Comparison of ENCODE assay signal across 17 cellular contexts in the genomic region with DNA sequence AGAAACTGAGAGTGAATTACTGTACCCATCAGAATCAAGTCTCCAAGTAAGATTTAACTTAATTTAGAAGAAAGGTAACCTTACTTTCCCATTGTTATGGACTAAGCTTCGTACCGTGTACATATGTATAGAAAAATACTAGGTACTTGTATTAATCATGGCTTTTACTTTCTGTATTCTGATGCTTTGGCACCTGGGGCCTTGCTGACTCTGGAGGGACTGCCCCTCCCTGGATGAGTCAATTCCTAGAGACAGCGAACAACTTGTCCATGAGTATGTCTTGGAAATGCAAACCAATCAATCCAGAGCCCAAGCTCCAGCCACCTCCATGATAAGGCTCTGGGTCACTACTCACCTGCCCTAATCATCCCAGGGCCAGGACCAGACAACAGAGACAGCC. TPM values are rescaled to one million over a fixed set of nuclear protein-coding genes. Genes with fewer than 3 reads are reported as not detected.
DNase-seq lines count a peak whose midpoint lies in the region; ATAC-seq and TF ChIP-seq lines count a peak whose summit lies in the region.
"Had no signal": no experiment of that assay in that cellular context is flagged by ENCODE, and none has a peak within 500 bp of the region (broad histone marks: within the 10 kb centered on the region; RNA-seq: fewer than 3 reads in every experiment).

No MANE protein-coding gene starts in this region.

- H3K9me3 ChIP-seq in heart left ventricle, result no peaks in the 10 kb centered on the region
- H3K9me3 ChIP-seq: lower lobe of right lung, tibial artery had no signal

- peak; percentile 62 for ATAC-seq in HG03565 (IDR thresholded peaks at IDR 0.05; ENCODE audit: unreplicated experiment)
- ATAC-seq in stimulated activated memory B cell treated with anti-CD40 and anti-IgM and Interleukin-4, amounts not matched to agents 10 μg/mL and 1 μg/mL and 100 μg/mL, for 72 hours, result peak; percentile 51
- ATAC-seq in heart left ventricle, result no peak
- ATAC-seq in GM18519 (IDR thresholded peaks at IDR 0.05; ENCODE audit: low FRiP score, unreplicated experiment), result no peak
- ATAC-seq: lower lobe of right lung; naive thymus-derived CD8-positive, alpha-beta T cell had no signal

- WGBS in heart left ventricle, 4 donors, result 92 to 95% (median 93%) methylated on average over 3 of the region's 3 CpGs

- H3K4me1 Mint-ChIP-seq in stimulated activated memory B cell treated with anti-CD40 and anti-IgM and Interleukin-4, amounts not matched to agents 10 μg/mL and 1 μg/mL and 100 μg/mL, for 72 hours, result peaks cover 26% of the 10 kb centered on the region

- TF ChIP-seq POLR2A in heart left ventricle (IDR thresholded peaks at IDR 0.05), result no peak

- peak; percentile 19 for DNase-seq in activated T-cell treated with anti-CD3 and anti-CD28 coated beads for 24 hours (ENCODE audit: low read depth)
- no peak for DNase-seq in activated T-cell treated with anti-CD3 and anti-CD28 coated beads for 4 hours
- peak; percentile 72 for DNase-seq in epithelial cell of prostate (ENCODE audit: low read depth, low spot score)
- no peak for DNase-seq in heart left ventricle
- DNase-seq in T1000 (lab: John Stamatoyannopoulos, UW), result no peak
- DNase-seq: activated CD8-positive, alpha-beta memory T cell treated with anti-CD3 and anti-CD28 coated beads for 24 hours; caudate nucleus; effector CD4-positive, alpha-beta T cell; lower lobe of right lung; naive thymus-derived CD8-positive, alpha-beta T cell; T-helper 9 cell; tibial artery had no signal

- H3K27me3 Mint-ChIP-seq in stimulated activated memory B cell treated with anti-CD40 and anti-IgM and Interleukin-4, amounts not matched to agents 10 μg/mL and 1 μg/mL and 100 μg/mL, for 72 hours, result no peaks in the 10 kb centered on the region

- no peak for TF ChIP-seq CTCF in heart left ventricle (IDR thresholded peaks at IDR 0.05)

- H3K4me1 ChIP-seq in heart left ventricle, result peaks cover 0 to 29% (median 15%) of the 10 kb centered on the region in 12 donors

- no peaks in the 10 kb centered on the region for H3K27me3 ChIP-seq in heart left ventricle
- H3K27me3 ChIP-seq: tibial artery had no signal

- H3K4me3 Mint-ChIP-seq in stimulated activated memory B cell treated with anti-CD40 and anti-IgM and Interleukin-4, amounts not matched to agents 10 μg/mL and 1 μg/mL and 100 μg/mL, for 72 hours, result no peak overlapping the region
- H3K4me3 Mint-ChIP-seq: naive thymus-derived CD8-positive, alpha-beta T cell had no signal

- H3K27ac ChIP-seq in epithelial cell of prostate (no peak overlapping the region), heart left ventricle (no peak overlapping the region)
- H3K27ac ChIP-seq: lower lobe of right lung, tibial artery had no signal

- intact Hi-C loops in heart left ventricle (cut with DNase I), result loop anchor here in 2 of 10 donors (2.0 to 10.0 kb wide), 2 partner anchors 47 to 51 kb away; partner anchors contain the start of gene DGKG (in 1 of the 2)

- H3K36me3 ChIP-seq in heart left ventricle, result no peaks in the 10 kb centered on the region
- H3K36me3 ChIP-seq: lower lobe of right lung, tibial artery had no signal

- peaks cover 3% of the 10 kb centered on the region for H3K9me3 Mint-ChIP-seq in stimulated activated memory B cell treated with anti-CD40 and anti-IgM and Interleukin-4, amounts not matched to agents 10 μg/mL and 1 μg/mL and 100 μg/mL, for 72 hours
- H3K9me3 Mint-ChIP-seq: naive thymus-derived CD8-positive, alpha-beta T cell had no signal

- no peak overlapping the region for H3K27ac Mint-ChIP-seq in stimulated activated memory B cell treated with anti-CD40 and anti-IgM and Interleukin-4, amounts not matched to agents 10 μg/mL and 1 μg/mL and 100 μg/mL, for 72 hours
- H3K27ac Mint-ChIP-seq: naive thymus-derived CD8-positive, alpha-beta T cell; progenitor cell of endocrine pancreas had no signal

- no peak overlapping the region for H3K4me3 ChIP-seq in heart left ventricle
- H3K4me3 ChIP-seq: lower lobe of right lung, smooth muscle cell, tibial artery had no signal

- no peaks in the 10 kb centered on the region for H3K36me3 Mint-ChIP-seq in stimulated activated memory B cell treated with anti-CD40 and anti-IgM and Interleukin-4, amounts not matched to agents 10 μg/mL and 1 μg/mL and 100 μg/mL, for 72 hours
- H3K36me3 Mint-ChIP-seq: naive thymus-derived CD8-positive, alpha-beta T cell had no signal

RNA-seq across cellular contexts. Expression of gene DGKG, which starts 50.0 kb away (rescaled TPM):
- total RNA-seq in heart left ventricle, result 10 to 100 TPM; 21.6 to 59.3 (median 35.9) TPM
- 10 to 100 TPM in 1 of 2 donors, 1 to 10 TPM in 1; 9.0 to 18.4 TPM for polyA plus RNA-seq in heart left ventricle
- total RNA-seq: smooth muscle cell had no signal
- polyA plus RNA-seq: naive thymus-derived CD8-positive, alpha-beta T cell had no signal

Comparison
In these comparisons a context has a peak if more than half of its experiments do, and no peak if none do; other contexts are left out.
1. DNase-seq: peak in activated T-cell treated with anti-CD3 and anti-CD28 coated beads for 24 hours (single experiment) and epithelial cell of prostate (single experiment); none in activated T-cell treated with anti-CD3 and anti-CD28 coated beads for 4 hours (single experiment), heart left ventricle (0 of 5) and T1000 (single experiment).
2. ATAC-seq: peak in HG03565 (single experiment) and stimulated activated memory B cell treated with anti-CD40 and anti-IgM and Interleukin-4, amounts not matched to agents 10 μg/mL and 1 μg/mL and 100 μg/mL, for 72 hours (single experiment); none in heart left ventricle (0 of 4) and GM18519 (single experiment).